ENCODE assay signal across 14 cellular contexts in the genomic region with DNA sequence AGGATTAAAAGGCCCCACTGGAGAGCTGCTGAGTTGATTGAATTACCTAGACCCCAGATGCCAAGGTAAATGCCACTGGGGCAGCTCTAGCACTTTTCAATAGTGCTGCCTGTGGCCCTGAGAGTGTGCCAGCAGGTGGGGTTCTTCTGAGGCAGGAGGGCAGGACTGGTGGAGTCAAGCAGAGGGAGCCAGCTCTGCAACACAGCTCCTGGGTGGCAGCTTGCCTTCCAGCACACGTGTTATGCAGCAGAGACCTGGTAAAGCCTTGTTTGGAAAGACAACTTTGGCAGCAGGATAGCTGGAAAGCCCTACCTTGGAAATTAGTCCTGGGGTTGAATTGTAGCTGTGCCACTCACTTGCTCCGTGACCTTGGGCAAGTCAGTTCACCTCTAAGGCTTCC.
DNase-seq lines count a peak whose midpoint lies in the region; ATAC-seq, FAIRE-seq and TF ChIP-seq lines count a peak whose summit lies in the region.
"Had no signal": no experiment of that assay in that cellular context is flagged by ENCODE, and none has a peak within 500 bp of the region (broad histone marks: within the 10 kb centered on the region; RNA-seq: fewer than 3 reads in every experiment).

No MANE protein-coding gene starts in this region.

- H3K27ac Mint-ChIP-seq in Calu3 (ENCODE audit: unreplicated experiment), result no peak overlapping the region
- H3K27ac Mint-ChIP-seq: T-helper 1 cell treated with Interleukin-12 subunit alpha and Interleukin-12 subunit beta and Interleukin-4 antibody, amounts not matched to agents 30 μg/mL and 1 μg/mL, for 36 hours had no signal

- no peaks in the 10 kb centered on the region for H3K79me2 ChIP-seq in keratinocyte (ENCODE audit: control insufficient read depth, insufficient read depth, low read length)
- H3K79me2 ChIP-seq in smooth muscle cell (ENCODE audit: low read depth), result no peaks in the 10 kb centered on the region

- no peaks in the 10 kb centered on the region for H3F3A ChIP-seq in smooth muscle cell (ENCODE audit: low read depth)

- H3K36me3 ChIP-seq in keratinocyte (ENCODE audit: control insufficient read depth in 2 of 2, extremely low read depth in 1 of 2, insufficient read depth in 2 of 2, low read length in 2 of 2) (no peaks in the 10 kb centered on the region), smooth muscle cell (ENCODE audit: low read depth) (no peaks in the 10 kb centered on the region)
- H3K36me3 ChIP-seq: cardiac muscle cell had no signal

- DNase-seq in NCI-H510A treated with DMSO at 0.1 percent for 48 hours (lab: John Stamatoyannopoulos, UW), result peak; percentile 11
- DNase-seq in NCI-H510A (lab: John Stamatoyannopoulos, UW), result no peak
- DNase-seq in Calu3, result peak; percentile 3
- DNase-seq in NCI-H524 treated with DMSO at 0.1 percent for 48 hours (lab: John Stamatoyannopoulos, UW), result peak; percentile 89
- DNase-seq in keratinocyte (ENCODE audit: low read depth, low spot score), result no peak
- no peak for DNase-seq in smooth muscle cell (lab: John Stamatoyannopoulos, UW; ENCODE audit: unreplicated experiment)
- no peak for DNase-seq in NCI-H446 treated with DMSO at 0.1 percent for 48 hours (lab: John Stamatoyannopoulos, UW)
- DNase-seq: foreskin melanocyte, mesenchymal stem cell, NCI-H187 treated with DMSO at 0.1 percent for 48 hours had no signal

- H2AFZ ChIP-seq in keratinocyte (ENCODE audit: control insufficient read depth, low read length), result no peak overlapping the region
- H2AFZ ChIP-seq in smooth muscle cell (ENCODE audit: low read depth), result no peak overlapping the region

- no peaks in the 10 kb centered on the region for H3K36me3 Mint-ChIP-seq in Calu3 (ENCODE audit: insufficient read depth, unreplicated experiment)

- no peak overlapping the region for H3K4me3 Mint-ChIP-seq in Calu3 (ENCODE audit: low read depth, unreplicated experiment)
- H3K4me3 Mint-ChIP-seq: T-helper 1 cell treated with Interleukin-12 subunit alpha and Interleukin-12 subunit beta and Interleukin-4 antibody, amounts not matched to agents 30 μg/mL and 1 μg/mL, for 36 hours had no signal

- H3K4me3 ChIP-seq in keratinocyte (ENCODE audit: control insufficient read depth in 2 of 3, extremely low read depth in 1 of 3, insufficient read depth in 2 of 3, low read depth in 1 of 3, low read length in 3 of 3), result no peak overlapping the region
- H3K4me3 ChIP-seq in smooth muscle cell, result no peak overlapping the region
- H3K4me3 ChIP-seq: cardiac muscle cell, K562 had no signal

- WGBS in smooth muscle cell (ENCODE audit: low lambda C conversion rate), result 86% methylated on average over 2 of the region's 2 CpGs

- TF ChIP-seq CTCF in Calu3 (IDR thresholded peaks at IDR 0.05; ENCODE audit: unreplicated experiment) (no peak), keratinocyte (optimal IDR thresholded peaks at IDR 0.05 in 1 of 3, IDR thresholded peaks at IDR 0.05 in 1 of 3, conservative IDR thresholded peaks at IDR 0.05 in 1 of 3; ENCODE audit: extremely low read depth in 1 of 3, insufficient read depth in 2 of 3, low read length in 3 of 3) (peak in 2 of 3 experiments; percentile 25 to 28), smooth muscle cell (IDR thresholded peaks at IDR 0.05; ENCODE audit: borderline replicate concordance, insufficient read depth, poor library complexity, severe bottlenecking) (no peak)

- H3K9ac ChIP-seq in keratinocyte (ENCODE audit: control insufficient read depth, extremely low read depth, insufficient read depth, low read length) (no peak overlapping the region), smooth muscle cell (ENCODE audit: low read depth) (no peak overlapping the region)

- H4K20me1 ChIP-seq in keratinocyte (ENCODE audit: control insufficient read depth, extremely low read depth, insufficient read depth, low read length), result no peaks in the 10 kb centered on the region
- no peaks in the 10 kb centered on the region for H4K20me1 ChIP-seq in smooth muscle cell (ENCODE audit: low read depth)

- H3K4me1 ChIP-seq in keratinocyte (ENCODE audit: control insufficient read depth, extremely low read depth, insufficient read depth, low read length) (no peaks in the 10 kb centered on the region), smooth muscle cell (ENCODE audit: low read depth) (no peaks in the 10 kb centered on the region)

- no peaks in the 10 kb centered on the region for H3K9me1 ChIP-seq in keratinocyte (ENCODE audit: control insufficient read depth, extremely low read depth, insufficient read depth, low read length)

- ATAC-seq in GM19395 (IDR thresholded peaks at IDR 0.05; ENCODE audit: unreplicated experiment), result no peak
- ATAC-seq: K562 had no signal

- BruUV-seq in Calu3 (replicated peaks; lab: Mats Ljungman, UMichigan), result no TSS peak

- CTCF ChIA-PET in Calu3 (lab: Charles Lee), result no interaction called here

- H3K27me3 ChIP-seq in keratinocyte (ENCODE audit: control insufficient read depth, extremely low read depth, insufficient read depth, low read length) (no peaks in the 10 kb centered on the region), smooth muscle cell (ENCODE audit: low read depth) (no peaks in the 10 kb centered on the region)
- H3K27me3 ChIP-seq: cardiac muscle cell had no signal

- no peaks in the 10 kb centered on the region for H3K4me1 Mint-ChIP-seq in Calu3 (ENCODE audit: low read depth, unreplicated experiment)

- intact Hi-C loops in Calu3 (cut with micrococcal nuclease; ENCODE audit: unreplicated experiment), result no loop called here

- H3K4me2 ChIP-seq in keratinocyte (ENCODE audit: control insufficient read depth, extremely low read depth, insufficient read depth, low read depth, low read length) (no peak overlapping the region), smooth muscle cell (no peak overlapping the region)

- dilution Hi-C loops in keratinocyte (cut with MboI; ENCODE audit: extremely low pct_ligation_motif_present, low sequenced_read_pairs), result no loop called here

- H3K9me3 ChIP-seq in keratinocyte (ENCODE audit: control insufficient read depth, low read depth, low read length) (no peaks in the 10 kb centered on the region), smooth muscle cell (replicated peaks; ENCODE audit: low read depth) (no peaks in the 10 kb centered on the region)

- H3K27me3 Mint-ChIP-seq in Calu3 (ENCODE audit: unreplicated experiment), result peaks cover 81% of the 10 kb centered on the region

- FAIRE-seq in keratinocyte (lab: Jason Lieb, UNC), result no peak
- FAIRE-seq: K562 had no signal

- peaks cover 2% of the 10 kb centered on the region for H3K9me3 Mint-ChIP-seq in Calu3 (ENCODE audit: low read depth, unreplicated experiment)

- H3K27ac ChIP-seq in keratinocyte (ENCODE audit: control insufficient read depth, insufficient read depth, low read length) (no peak overlapping the region), smooth muscle cell (ENCODE audit: low read depth) (no peak overlapping the region)
- H3K27ac ChIP-seq: cardiac muscle cell had no signal

Comparison
In these comparisons a context has a peak if more than half of its experiments do, and no peak if none do; other contexts are left out.
1. DNase-seq: peak in NCI-H510A treated with DMSO at 0.1 percent for 48 hours (single experiment), Calu3 (single experiment) and NCI-H524 treated with DMSO at 0.1 percent for 48 hours (single experiment); none in NCI-H510A (single experiment), keratinocyte (single experiment), smooth muscle cell (single experiment) and NCI-H446 treated with DMSO at 0.1 percent for 48 hours (single experiment).
2. CTCF ChIP-seq: peak in keratinocyte (2 of 3); none in Calu3 (single experiment) and smooth muscle cell (single experiment).